Comparison of ENCODE assay signal across 24 cellular contexts in genomic region chr17:72702998-72703397, GRCh38.
A peak's percentile ranks its signal among the peaks of the same experiment; 100 is the strongest.
DNase-seq lines count a peak whose midpoint lies in the region; ATAC-seq, FAIRE-seq and TF ChIP-seq lines count a peak whose summit lies in the region.
"Had no signal": no experiment of that assay in that cellular context is flagged by ENCODE, and none has a peak within 500 bp of the region (broad histone marks: within the 10 kb centered on the region; RNA-seq: fewer than 3 reads in every experiment).

No MANE protein-coding gene starts in this region.

- ATAC-seq in WTC11 (no peak), HG03045 (IDR thresholded peaks at IDR 0.05; ENCODE audit: unreplicated experiment) (no peak), GM19463 (IDR thresholded peaks at IDR 0.05; ENCODE audit: unreplicated experiment) (no peak)
- ATAC-seq: body of pancreas; stimulated activated naive CD8-positive, alpha-beta T cell treated with anti-CD3 and anti-CD28 coated beads, Interleukin-15, amount 100 ng/mL, for 72 hours had no signal

- H3K36me3 ChIP-seq in keratinocyte (ENCODE audit: control insufficient read depth in 2 of 2, extremely low read depth in 1 of 2, insufficient read depth in 2 of 2, low read length in 2 of 2), result no peaks in the 10 kb centered on the region

- no peak overlapping the region for H3K4me3 Mint-ChIP-seq in WTC11
- H3K4me3 Mint-ChIP-seq: activated CD4-positive, alpha-beta T cell treated with anti-CD3 and anti-CD28 coated beads for 36 hours; activated naive CD8-positive, alpha-beta T cell; B cell; stimulated activated naive CD8-positive, alpha-beta T cell treated with anti-CD3 and anti-CD28 coated beads, Interleukin-15, amount 100 ng/mL, for 72 hours; type B pancreatic cell had no signal

- H2AFZ ChIP-seq in keratinocyte (ENCODE audit: control insufficient read depth, low read length), result no peak overlapping the region

- no peak overlapping the region for H3K9ac ChIP-seq in keratinocyte (ENCODE audit: control insufficient read depth, extremely low read depth, insufficient read depth, low read length)

- peak; percentile 26 for DNase-seq in DMS 273 treated with DMSO at 0.1 percent for 48 hours (lab: John Stamatoyannopoulos, UW)
- peak; percentile 81 for DNase-seq in M059J (ENCODE audit: low read depth)
- peak; percentile 32 for DNase-seq in astrocyte of the hippocampus (ENCODE audit: low read depth, low spot score)
- no peak for DNase-seq in keratinocyte (ENCODE audit: low read depth, low spot score)
- DNase-seq in DMS153 treated with DMSO at 0.1 percent for 48 hours (lab: John Stamatoyannopoulos, UW; ENCODE audit: unreplicated experiment), result no peak
- no peak for DNase-seq in WTC11 (ENCODE audit: low spot score)
- DNase-seq: activated CD4-positive, alpha-beta T cell treated with anti-CD3 and anti-CD28 coated beads for 36 hours; body of pancreas; Caco-2; mesenchymal stem cell; MV-4-11; NCI-H187 treated with DMSO at 0.1 percent for 48 hours; NCI-H345; occipital lobe; stimulated activated CD4-positive, alpha-beta T cell treated with anti-CD3 and anti-CD28 coated beads, Interleukin-4, amount 100 ng/mL, for 4 hours; stimulated activated naive CD8-positive, alpha-beta T cell treated with anti-CD3 and anti-CD28 coated beads, Interleukin-15, amount 100 ng/mL, for 72 hours had no signal

- TF ChIP-seq CTCF in keratinocyte (optimal IDR thresholded peaks at IDR 0.05 in 1 of 3, IDR thresholded peaks at IDR 0.05 in 1 of 3, conservative IDR thresholded peaks at IDR 0.05 in 1 of 3; ENCODE audit: extremely low read depth in 1 of 3, insufficient read depth in 2 of 3, low read length in 3 of 3), result no peak
- no peak for TF ChIP-seq CTCF in WTC11 (IDR thresholded peaks at IDR 0.05)

- peaks cover 15% of the 10 kb centered on the region for H3K4me1 ChIP-seq in keratinocyte (ENCODE audit: control insufficient read depth, extremely low read depth, insufficient read depth, low read length)
- H3K4me1 ChIP-seq: body of pancreas had no signal

- no peak overlapping the region for H3K4me3 ChIP-seq in keratinocyte (ENCODE audit: control insufficient read depth in 2 of 3, extremely low read depth in 1 of 3, insufficient read depth in 2 of 3, low read depth in 1 of 3, low read length in 3 of 3)
- H3K4me3 ChIP-seq: body of pancreas had no signal

- dilution Hi-C loops in keratinocyte (cut with MboI; ENCODE audit: extremely low pct_ligation_motif_present, low sequenced_read_pairs), result no loop called here

- H3K9me3 Mint-ChIP-seq in WTC11, result peaks cover 13% of the 10 kb centered on the region
- H3K9me3 Mint-ChIP-seq: type B pancreatic cell had no signal

- H3K79me2 ChIP-seq in keratinocyte (ENCODE audit: control insufficient read depth, insufficient read depth, low read length), result no peaks in the 10 kb centered on the region

- no peaks in the 10 kb centered on the region; the same call in 1 of the 2 replicates for H3K27me3 Mint-ChIP-seq in WTC11 (ENCODE audit: low read depth)
- H3K27me3 Mint-ChIP-seq: activated CD4-positive, alpha-beta T cell treated with anti-CD3 and anti-CD28 coated beads for 36 hours; activated naive CD8-positive, alpha-beta T cell; B cell; stimulated activated naive CD8-positive, alpha-beta T cell treated with anti-CD3 and anti-CD28 coated beads, Interleukin-15, amount 100 ng/mL, for 72 hours; type B pancreatic cell had no signal

- no peaks in the 10 kb centered on the region for H3K9me1 ChIP-seq in keratinocyte (ENCODE audit: control insufficient read depth, extremely low read depth, insufficient read depth, low read length)

- POLR2A ChIA-PET in WTC11 (lab: Charles Lee), result no interaction called here

- H3K4me2 ChIP-seq in keratinocyte (ENCODE audit: control insufficient read depth, extremely low read depth, insufficient read depth, low read depth, low read length), result peak overlapping the region; percentile 3

- CTCF ChIA-PET in WTC11 (lab: Charles Lee), result interaction anchor here (0.8 kb wide), 1 partner anchor 22 kb away, joined by 3 read pairs; no protein-coding TSS in a partner anchor

- H3K27ac ChIP-seq in keratinocyte (ENCODE audit: control insufficient read depth, insufficient read depth, low read length), result no peak overlapping the region
- H3K27ac ChIP-seq: body of pancreas, HL-60 had no signal

- H3K4me1 Mint-ChIP-seq in WTC11, result no peaks in the 10 kb centered on the region
- H3K4me1 Mint-ChIP-seq: B cell had no signal

- no peaks in the 10 kb centered on the region for H3K36me3 Mint-ChIP-seq in WTC11
- H3K36me3 Mint-ChIP-seq: type B pancreatic cell had no signal

- H3K27me3 ChIP-seq in keratinocyte (ENCODE audit: control insufficient read depth, extremely low read depth, insufficient read depth, low read length), result no peaks in the 10 kb centered on the region
- H3K27me3 ChIP-seq: body of pancreas had no signal

- peak; percentile 48 for FAIRE-seq in keratinocyte (lab: Jason Lieb, UNC)
- FAIRE-seq: colon, G401.6 had no signal

- no peaks in the 10 kb centered on the region for H4K20me1 ChIP-seq in keratinocyte (ENCODE audit: control insufficient read depth, extremely low read depth, insufficient read depth, low read length)

- no peaks in the 10 kb centered on the region for H3K9me3 ChIP-seq in keratinocyte (ENCODE audit: control insufficient read depth, low read depth, low read length)
- H3K9me3 ChIP-seq: body of pancreas, Caco-2 had no signal

- H3K27ac Mint-ChIP-seq in WTC11, result no peak overlapping the region
- H3K27ac Mint-ChIP-seq: activated CD4-positive, alpha-beta T cell treated with anti-CD3 and anti-CD28 coated beads for 36 hours; activated naive CD8-positive, alpha-beta T cell; B cell; stimulated activated naive CD8-positive, alpha-beta T cell treated with anti-CD3 and anti-CD28 coated beads, Interleukin-15, amount 100 ng/mL, for 72 hours; type B pancreatic cell had no signal

TF ChIP-seq in WTC11, 78 proteins besides CTCF, POLR2A, EP300 and RAD21 (continues in another document):
- TF ChIP-seq E2F1 (CRISPR knock-in tag; IDR thresholded peaks at IDR 0.05) (no peak), MXD4 (CRISPR knock-in tag; IDR thresholded peaks at IDR 0.05; ENCODE audit: borderline replicate concordance) (no peak), ZNF423 (CRISPR knock-in tag; IDR thresholded peaks at IDR 0.05) (no peak), ELF4 (CRISPR knock-in tag; IDR thresholded peaks at IDR 0.05; ENCODE audit: low read depth) (no peak), ZNF425 (CRISPR knock-in tag; conservative IDR thresholded peaks at IDR 0.05) (no peak), ZNF138 (CRISPR knock-in tag; conservative IDR thresholded peaks at IDR 0.05) (no peak), HMGXB4 (CRISPR knock-in tag; IDR thresholded peaks at IDR 0.05) (no peak), SMAD3 (CRISPR knock-in tag; IDR thresholded peaks at IDR 0.05; ENCODE audit: borderline replicate concordance) (no peak), ZNF512 (CRISPR knock-in tag; IDR thresholded peaks at IDR 0.05; ENCODE audit: borderline replicate concordance) (no peak)

Comparison
In these comparisons a context has a peak if more than half of its experiments do, and no peak if none do; other contexts are left out.
1. DNase-seq: peak in DMS 273 treated with DMSO at 0.1 percent for 48 hours (single experiment), M059J (single experiment) and astrocyte of the hippocampus (single experiment); none in keratinocyte (single experiment), DMS153 treated with DMSO at 0.1 percent for 48 hours (single experiment) and WTC11 (single experiment).